33 cellular contexts compared by ENCODE assay signal in genomic region chr19:694481-695349, GRCh38. TPM values are rescaled to one million over a fixed set of nuclear protein-coding genes. Genes with fewer than 3 reads are reported as not detected.
DNase-seq lines count a peak whose midpoint lies in the region; ATAC-seq and TF ChIP-seq lines count a peak whose summit lies in the region.
"Had no signal": no experiment of that assay in that cellular context is flagged by ENCODE, and none has a peak within 500 bp of the region (broad histone marks: within the 10 kb centered on the region; RNA-seq: fewer than 3 reads in every experiment).

No MANE protein-coding gene starts in this region.

- no peaks in the 10 kb centered on the region for H3K9me3 Mint-ChIP-seq in GM23338
- H3K9me3 Mint-ChIP-seq: activated naive CD8-positive, alpha-beta T cell treated with anti-CD3 and anti-CD28 coated beads for 36 hours; IgD-negative memory B cell; nephron progenitor cell had no signal

- intact Hi-C loops in posterior vena cava (cut with DNase I) = no loop called here

- H3K4me1 Mint-ChIP-seq in GM23338 = no peaks in the 10 kb centered on the region
- H3K4me1 Mint-ChIP-seq: CD4-positive, alpha-beta memory T cell; IgD-negative memory B cell had no signal

- H3K27ac Mint-ChIP-seq in GM23338 = no peak overlapping the region
- H3K27ac Mint-ChIP-seq: activated naive CD8-positive, alpha-beta T cell treated with anti-CD3 and anti-CD28 coated beads for 36 hours; CD4-positive, alpha-beta memory T cell; IgD-negative memory B cell; nephron progenitor cell had no signal

- H3K36me3 ChIP-seq in GM23338 (ENCODE audit: insufficient read depth) (no peaks in the 10 kb centered on the region), KOPT-K1 (ENCODE audit: insufficient read depth, low read length) (no peaks in the 10 kb centered on the region)
- H3K36me3 ChIP-seq: lower lobe of right lung, MG63, prostate gland, uterus had no signal

- no peak overlapping the region for H3K4me2 ChIP-seq in GM23338
- H3K4me2 ChIP-seq: PC-9 had no signal

- H3K4me1 ChIP-seq in GM23338 (ENCODE audit: insufficient read depth) = no peaks in the 10 kb centered on the region
- H3K4me1 ChIP-seq: lower lobe of right lung, prostate gland, testis, uterus had no signal

- no peak for TF ChIP-seq CTCF in GM23338 (conservative IDR thresholded peaks at IDR 0.05; ENCODE audit: low read depth in 2 of 2)

- ATAC-seq in GM23338 (peak; percentile 35; the same call in 2 of the 3 replicates), esophagus mucosa (peak; percentile 32), HG02840 (IDR thresholded peaks at IDR 0.05; ENCODE audit: low FRiP score, unreplicated experiment) (no peak), GM18907 (IDR thresholded peaks at IDR 0.05; ENCODE audit: unreplicated experiment) (no peak)

- H3K27ac ChIP-seq in GM23338 (ENCODE audit: low read depth) = no peak overlapping the region
- peak overlapping the region; percentile 68 for H3K27ac ChIP-seq in KOPT-K1 (ENCODE audit: low read depth, low read length, poor library complexity, severe bottlenecking)
- H3K27ac ChIP-seq: dorsolateral prefrontal cortex, GM23248, lower lobe of right lung, PC-9, prostate gland, testis, uterus had no signal

- no peak for DNase-seq in GM23338 (ENCODE audit: low spot score)
- DNase-seq in posterior vena cava (ENCODE audit: low spot score) = peak; percentile 73
- DNase-seq in amniotic stem cell (lab: John Stamatoyannopoulos, UW) = no peak
- DNase-seq: activated CD4-positive, alpha-beta T cell treated with anti-CD3 and anti-CD28 coated beads for 1 hour; activated effector memory CD4-positive, alpha-beta T cell treated with anti-CD3 and anti-CD28 coated beads, Interleukin-2, amount 50 U/mL, for 16 hours; activated naive CD8-positive, alpha-beta T cell treated with anti-CD3 and anti-CD28 coated beads for 36 hours; activated T-cell treated with anti-CD3 and anti-CD28 coated beads for 4 hours; CD4-positive, alpha-beta memory T cell; dorsolateral prefrontal cortex; glutamatergic neuron; GM23248; lower lobe of right lung; MG63; NCI-H1436 treated with DMSO at 0.1 percent for 48 hours; NCI-H2107; nephron progenitor cell; PC-9; Right ventricle myocardium superior; stimulated activated CD4-positive, alpha-beta T cell treated with anti-CD3 and anti-CD28 coated beads, Interleukin-4, amount 100 ng/mL, for 4 hours; stimulated activated naive CD4-positive, alpha-beta T cell; T-helper 2 cell; testis; uterus had no signal

- H4K20me1 ChIP-seq in GM23338 (replicated peaks; ENCODE audit: insufficient read depth) = no peaks in the 10 kb centered on the region

- H2AFZ ChIP-seq in GM23338 = no peak overlapping the region
- H2AFZ ChIP-seq: GM23248, PC-9 had no signal

- no peaks in the 10 kb centered on the region for H3K36me3 Mint-ChIP-seq in GM23338 (ENCODE audit: low read depth)
- H3K36me3 Mint-ChIP-seq: activated naive CD8-positive, alpha-beta T cell treated with anti-CD3 and anti-CD28 coated beads for 36 hours; CD4-positive, alpha-beta memory T cell; IgD-negative memory B cell had no signal

- H3K9me2 ChIP-seq in GM23338 (ENCODE audit: insufficient read depth) = no peaks in the 10 kb centered on the region

- H3F3A ChIP-seq in GM23338 (replicated peaks; ENCODE audit: low read depth) = no peaks in the 10 kb centered on the region

- no peaks in the 10 kb centered on the region for H3K9me3 ChIP-seq in KOPT-K1 (ENCODE audit: insufficient read depth, low read length, poor library complexity, severe bottlenecking)
- H3K9me3 ChIP-seq: lower lobe of right lung, MG63, prostate gland, testis, uterus had no signal

- H3K27me3 Mint-ChIP-seq in GM23338 (ENCODE audit: insufficient read depth, low read depth, poor library complexity) = peaks cover 6% of the 10 kb centered on the region

- H3K4me3 Mint-ChIP-seq in GM23338 = no peak overlapping the region
- H3K4me3 Mint-ChIP-seq: activated naive CD8-positive, alpha-beta T cell treated with anti-CD3 and anti-CD28 coated beads for 36 hours; nephron progenitor cell had no signal

- no peak overlapping the region for H3K4me3 ChIP-seq in GM23338
- H3K4me3 ChIP-seq: dorsolateral prefrontal cortex, GM23248, lower lobe of right lung, MG63, PC-9, prostate gland, testis, uterus had no signal

- H3K27me3 ChIP-seq in GM23338 (ENCODE audit: insufficient read depth) = no peaks in the 10 kb centered on the region
- H3K27me3 ChIP-seq: MG63, testis, uterus had no signal

- no peaks in the 10 kb centered on the region for H3K79me2 ChIP-seq in GM23338 (replicated peaks; ENCODE audit: insufficient read depth)

TF ChIP-seq in GM23338, 12 proteins besides CTCF, POLR2A, EP300 and RAD21 (continues in another document):
- TF ChIP-seq STAT1 (IDR thresholded peaks at IDR 0.05; ENCODE audit: unreplicated experiment) (no peak), ZNF462 (CRISPR knock-in tag; IDR thresholded peaks at IDR 0.05) (no peak), POLR2AphosphoS5 (IDR thresholded peaks at IDR 0.05; ENCODE audit: low read depth) (no peak), ZNF331 (CRISPR knock-in tag; IDR thresholded peaks at IDR 0.05; ENCODE audit: low read depth) (no peak)

RNA-seq across cellular contexts. Expression of gene PRSS57, which starts 0.5 kb away (rescaled TPM):
- total RNA-seq in GM23338 (2014; rRNA removed; shearing (Covaris generic)) = not detected in 2 replicates
- 0.21 and 0.34 TPM in 2 replicates for polyA plus RNA-seq in GM23338 (2016; fragmentation: Nextera tagmentation; extraction: Ambion mirVana)
- total RNA-seq in esophagus mucosa (not detected), posterior vena cava (not detected)
- total RNA-seq: activated naive CD8-positive, alpha-beta T cell treated with anti-CD3 and anti-CD28 coated beads for 36 hours; CD4-positive, alpha-beta memory T cell; Daoy; GM23248; lower lobe of right lung; NCI-H460; PC-9; Right ventricle myocardium superior; testis; uterus had no signal
- polyA plus RNA-seq: CD4-positive, alpha-beta memory T cell; GM23248; IgD-negative memory B cell; keratinocyte had no signal

RNA-seq across cellular contexts. Expression of gene PALM, which starts 14.0 kb away (rescaled TPM):
- total RNA-seq in GM23338 (2014; rRNA removed; shearing (Covaris generic)) = 21.7 and 26.1 TPM in 2 replicates
- 3.8 and 4.8 TPM in 2 replicates for polyA plus RNA-seq in GM23338 (2016; fragmentation: Nextera tagmentation; extraction: Ambion mirVana)
- 2.0 TPM for total RNA-seq in esophagus mucosa
- 100 to 1,000 TPM in 1 of 2 donors, 10 to 100 TPM in 1; 89.6 to 128 TPM for total RNA-seq in posterior vena cava
- total RNA-seq: activated naive CD8-positive, alpha-beta T cell treated with anti-CD3 and anti-CD28 coated beads for 36 hours; CD4-positive, alpha-beta memory T cell; mononuclear cell had no signal
- polyA plus RNA-seq: CD4-positive, alpha-beta memory T cell; IgD-negative memory B cell; keratinocyte had no signal

RNA-seq across cellular contexts. Expression of gene FSTL3, which starts 18.5 kb away (rescaled TPM):
- total RNA-seq in GM23338 (2014; rRNA removed; shearing (Covaris generic)) = 10.1 and 12.5 TPM in 2 replicates
- 2.9 and 3.1 TPM in 2 replicates for polyA plus RNA-seq in GM23338 (2016; fragmentation: Nextera tagmentation; extraction: Ambion mirVana)
- total RNA-seq in esophagus mucosa (3.3 TPM), posterior vena cava (100 to 1,000 TPM; 234 to 270 TPM)

RNA-seq across cellular contexts. Expression of gene RNF126, which starts 31.7 kb away (rescaled TPM):
- total RNA-seq in GM23338 (2014; rRNA removed; shearing (Covaris generic)) = 80.5 and 112 TPM in 2 replicates
- 91.7 and 95.7 TPM in 2 replicates for polyA plus RNA-seq in GM23338 (2016; fragmentation: Nextera tagmentation; extraction: Ambion mirVana)
- total RNA-seq in esophagus mucosa (53.0 TPM), posterior vena cava (10 to 100 TPM; 24.5 to 27.1 TPM)

RNA-seq across cellular contexts. Expression of gene FGF22, which starts 55.0 kb away (rescaled TPM):
- total RNA-seq in GM23338 (2014; rRNA removed; shearing (Covaris generic)) = 0.31 and 2.8 TPM in 2 replicates
- polyA plus RNA-seq in GM23338 (2016; fragmentation: Nextera tagmentation; extraction: Ambion mirVana) = 1.0 and 1.1 TPM in 2 replicates
- total RNA-seq in esophagus mucosa (0.12 TPM), posterior vena cava (under 1 TPM in 1 of 2 donors, not detected in 1; 0.37 TPM)
- total RNA-seq: activated naive CD8-positive, alpha-beta T cell treated with anti-CD3 and anti-CD28 coated beads for 36 hours; Daoy; NCI-H460; PC-9; Right ventricle myocardium superior had no signal
- polyA plus RNA-seq: CD4-positive, alpha-beta memory T cell; GM23248; IgD-negative memory B cell; keratinocyte had no signal

Comparison
In these comparisons a context has a peak if more than half of its experiments do, and no peak if none do; other contexts are left out.
1. ATAC-seq: peak in GM23338 (single experiment) and esophagus mucosa (single experiment); none in HG02840 (single experiment) and GM18907 (single experiment).
2. RNA of gene FSTL3, which starts 18.5 kb away (total RNA-seq): 234 to 270 TPM in posterior vena cava; 10.1 to 12.5 TPM in GM23338 and 3.3 TPM in esophagus mucosa (single experiment); every median in the first group is over 10 times any median in the second.